ENCODE assay signal across 8 cellular contexts in genomic region chr10:37856881-37857286, GRCh38. TPM values are rescaled to one million over a fixed set of nuclear protein-coding genes. Genes with fewer than 3 reads are reported as not detected.
DNase-seq lines count a peak whose midpoint lies in the region; ATAC-seq and TF ChIP-seq lines count a peak whose summit lies in the region.

No MANE protein-coding gene starts in this region.

- no peak for TF ChIP-seq POLR2A in lower leg skin (IDR thresholded peaks at IDR 0.05)

- peak overlapping the region; percentile 78 for H3K4me2 ChIP-seq in SU-DHL-6 (ENCODE audit: low read depth, low read length, poor library complexity, severe bottlenecking)

- intact Hi-C loops in lower leg skin (cut with DNase I; ENCODE audit: low total_unique reads): no loop called here

- H3K27me3 ChIP-seq in SU-DHL-6 (ENCODE audit: low read length): no peaks in the 10 kb centered on the region

- peak overlapping the region; percentile 96 for H3K9ac ChIP-seq in SU-DHL-6 (ENCODE audit: low read length)

- peak; percentile 6 to 22 for DNase-seq in AML-193 (lab: John Stamatoyannopoulos, UW)
- DNase-seq in caudate nucleus (lab: John Stamatoyannopoulos, UW): peak in 27 of 61 donors; percentile 3 to 66 (median 43)
- DNase-seq in lower leg skin (ENCODE audit: low spot score in 2 of 2): peak; percentile 16 to 84
- peak; percentile 3 for DNase-seq in stimulated activated CD8-positive, alpha-beta memory T cell treated with anti-CD3 and anti-CD28 coated beads, Interleukin-7, amount 100 ng/mL, for 24 hours (ENCODE audit: low read depth)

- 0 to 1% methylated on average over 16 of the region's 16 CpGs for WGBS in lower leg skin, 2 donors

- no peaks in the 10 kb centered on the region for H3K9me3 ChIP-seq in SU-DHL-6 (ENCODE audit: insufficient read depth, low read length)

- no peak for TF ChIP-seq CTCF in SU-DHL-6 (IDR thresholded peaks at IDR 0.05; ENCODE audit: insufficient read depth, low read length, poor library complexity, severe bottlenecking)
- TF ChIP-seq CTCF in lower leg skin (IDR thresholded peaks at IDR 0.05): no peak

- peak; percentile 19 for ATAC-seq in GM18909 (IDR thresholded peaks at IDR 0.05; ENCODE audit: poor library complexity, unreplicated experiment)
- peak; percentile 19 for ATAC-seq in HG03108 (IDR thresholded peaks at IDR 0.05; ENCODE audit: unreplicated experiment)
- ATAC-seq in esophagus mucosa: no peak

- H2AFZ ChIP-seq in SU-DHL-6 (ENCODE audit: low read depth, low read length, severe bottlenecking): peak overlapping the region; percentile 92

- no peaks in the 10 kb centered on the region for H3K36me3 ChIP-seq in SU-DHL-6 (ENCODE audit: low read length)

- H3K9me2 ChIP-seq in SU-DHL-6 (replicated peaks; ENCODE audit: insufficient read depth, low read length): no peaks in the 10 kb centered on the region

- peak overlapping the region; percentile 97 for H3K4me3 ChIP-seq in SU-DHL-6 (ENCODE audit: insufficient read depth, low read length, poor library complexity, severe bottlenecking)
- peak overlapping the region; percentile 95 for H3K4me3 ChIP-seq in lower leg skin (ENCODE audit: low read depth, poor library complexity, severe bottlenecking)

- H3K27ac ChIP-seq in SU-DHL-6 (ENCODE audit: low read depth, low read length): peak overlapping the region; percentile 22; the same call in 1 of the 2 replicates
- peak overlapping the region; percentile 99 for H3K27ac ChIP-seq in caudate nucleus (ENCODE audit: low read depth, low read length)

- no peaks in the 10 kb centered on the region for H4K20me1 ChIP-seq in SU-DHL-6 (ENCODE audit: low read depth, low read length)

- H3K79me2 ChIP-seq in SU-DHL-6 (ENCODE audit: insufficient read depth, low read length): peaks cover 27% of the 10 kb centered on the region; the same call in 1 of the 2 replicates

- H3F3A ChIP-seq in SU-DHL-6 (ENCODE audit: insufficient read depth): no peaks in the 10 kb centered on the region

RNA-seq across cellular contexts. Expression of gene ZNF248, which starts 0.5 kb away (rescaled TPM):
- 10 to 100 TPM in 1 of 4 donors, 1 to 10 TPM in 3; 7.1 to 10.2 (median 8.2) TPM for total RNA-seq in lower leg skin
- total RNA-seq in esophagus mucosa: 3.2 TPM
